Comparison of ENCODE assay signal across 17 cellular contexts in the genomic region with DNA sequence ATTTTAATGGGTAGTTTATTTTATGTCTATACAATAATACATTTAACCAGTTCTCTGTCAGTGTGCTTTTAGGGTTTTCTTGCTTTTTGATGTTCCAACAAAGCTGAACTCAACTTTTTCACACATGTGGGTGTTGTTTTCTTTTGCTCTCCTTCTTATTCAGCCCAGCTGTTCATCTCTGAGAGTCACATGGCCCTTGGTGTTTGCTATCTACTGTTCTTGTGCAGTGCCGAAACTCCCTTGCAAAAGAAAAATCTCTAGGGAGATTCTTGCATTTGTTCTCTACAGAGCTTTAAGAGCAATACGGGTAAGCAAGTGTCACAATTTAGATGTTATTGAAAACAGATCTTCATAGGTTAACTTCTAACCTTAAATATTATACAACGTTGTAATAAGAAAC.
"Had no signal": no experiment of that assay in that cellular context is flagged by ENCODE, and none has a peak within 500 bp of the region (broad histone marks: within the 10 kb centered on the region; RNA-seq: fewer than 3 reads in every experiment).

No MANE protein-coding gene starts in this region.

- H3K4me1 ChIP-seq: prostate gland, upper lobe of left lung had no signal

- DNase-seq: activated CD4-positive, alpha-beta T cell treated with anti-CD3 and anti-CD28 coated beads for 4 hours; activated CD8-positive, alpha-beta T cell treated with anti-CD3 and anti-CD28 coated beads, Interleukin-2, amount 10 ng/mL, durations not matched to agents 7 days and 5 days; activated naive CD4-positive, alpha-beta T cell treated with anti-CD3 and anti-CD28 coated beads for 36 hours; central memory CD4-positive, alpha-beta T cell; cortex of kidney; effector CD8-positive, alpha-beta T cell; glutamatergic neuron; immature natural killer cell; left colon; mammary epithelial cell; natural killer cell; sigmoid colon; stimulated activated CD4-positive, alpha-beta T cell treated with anti-CD3 and anti-CD28 coated beads, Interleukin-12 subunit alpha, Interleukin-12 subunit beta, amount 100 ng/mL, for 4 hours; stimulated activated naive CD4-positive, alpha-beta T cell; substantia nigra; upper lobe of left lung had no signal

- H3K4me3 ChIP-seq: prostate gland, sigmoid colon, upper lobe of left lung had no signal

- H3K9me3 ChIP-seq: prostate gland had no signal

- H3K27ac ChIP-seq: prostate gland, sigmoid colon, upper lobe of left lung had no signal

- ATAC-seq: activated CD8-positive, alpha-beta T cell treated with anti-CD3 and anti-CD28 coated beads, Interleukin-2, amount 10 ng/mL, durations not matched to agents 7 days and 5 days; left colon; natural killer cell had no signal

- H3K36me3 ChIP-seq: prostate gland, sigmoid colon, upper lobe of left lung had no signal

- H3K27me3 ChIP-seq: sigmoid colon, upper lobe of left lung had no signal
